Comparison of ENCODE assay signal across 30 cellular contexts in the genomic region with DNA sequence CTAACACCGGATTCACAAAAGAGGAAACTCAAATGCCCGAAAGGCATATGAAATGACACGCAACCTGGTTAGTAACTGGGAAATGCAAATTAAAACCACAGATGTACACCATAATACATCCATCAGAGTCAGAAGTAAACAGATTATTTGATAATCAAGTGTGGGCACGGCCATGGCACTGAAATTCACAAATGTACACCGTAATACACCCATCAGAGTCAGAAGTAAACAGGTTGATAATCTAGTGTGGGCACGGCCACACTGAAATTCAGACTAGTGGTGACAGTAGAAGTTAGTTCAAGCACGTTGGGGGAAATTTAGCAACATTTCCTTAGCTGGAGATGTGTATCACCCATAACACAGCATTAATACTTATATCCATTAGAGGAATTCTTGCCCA.
"Had no signal": no experiment of that assay in that cellular context is flagged by ENCODE, and none has a peak within 500 bp of the region (broad histone marks: within the 10 kb centered on the region; RNA-seq: fewer than 3 reads in every experiment).

No MANE protein-coding gene starts in this region.

- H3K4me3 ChIP-seq: coronary artery, dorsolateral prefrontal cortex, gastrocnemius medialis, left lung, lung, mucosa of descending colon, psoas muscle, sigmoid colon, thyroid gland had no signal

- DNase-seq: activated CD4-positive, alpha-beta memory T cell treated with anti-CD3 and anti-CD28 coated beads, Interleukin-2, amount 10 ng/mL, durations not matched to agents 7 days and 5 days; activated CD4-positive, alpha-beta T cell treated with anti-CD3 and anti-CD28 coated beads for 1 hour; activated CD4-positive, alpha-beta T cell treated with anti-CD3 and anti-CD28 coated beads, Interleukin-2, amount 10 ng/mL, durations not matched to agents 7 days and 5 days; activated CD8-positive, alpha-beta memory T cell treated with anti-CD3 and anti-CD28 coated beads, Interleukin-2, amount 50 U/mL, for 48 hours; activated gamma-delta T cell; activated naive CD4-positive, alpha-beta T cell treated with anti-CD3 and anti-CD28 coated beads, Interleukin-2, amount 10 ng/mL, durations not matched to agents 7 days and 5 days; activated T-cell treated with anti-CD3 and anti-CD28 coated beads, Interleukin-2, amount 50 U/mL, for 24 hours; amniotic stem cell; brain microvascular endothelial cell; dorsolateral prefrontal cortex; effector memory CD4-positive, alpha-beta T cell; erythroblast; gastrocnemius medialis; glutamatergic neuron; left lung; mucosa of descending colon; psoas muscle; sigmoid colon; small intestine; stimulated activated CD4-positive, alpha-beta T cell treated with anti-CD3 and anti-CD28 coated beads, Interleukin-1b, Interleukin-23, amount 100 ng/mL, for 48 hours; stimulated activated CD4-positive, alpha-beta T cell treated with anti-CD3 and anti-CD28 coated beads, Interleukin-4, amount 100 ng/mL, for 4 hours; stimulated activated CD8-positive, alpha-beta memory T cell treated with anti-CD3 and anti-CD28 coated beads, Interleukin-4, amount 100 ng/mL, for 48 hours; stimulated activated naive CD8-positive, alpha-beta T cell treated with anti-CD3 and anti-CD28 coated beads, Interleukin-15, amount 100 ng/mL, for 72 hours; substantia nigra; thyroid gland had no signal

- H3K27me3 ChIP-seq: brain microvascular endothelial cell, dorsolateral prefrontal cortex, gastrocnemius medialis, left lung, sigmoid colon, thyroid gland had no signal

- H3K27ac ChIP-seq: brain microvascular endothelial cell, coronary artery, dorsolateral prefrontal cortex, gastrocnemius medialis, psoas muscle, sigmoid colon, thyroid gland had no signal

- FAIRE-seq: astrocyte, islet of Langerhans, small intestine had no signal

- H3K9me3 ChIP-seq: gastrocnemius medialis, mucosa of descending colon, psoas muscle, sigmoid colon, thyroid gland had no signal

- H3K4me1 ChIP-seq: gastrocnemius medialis, psoas muscle had no signal

- ATAC-seq: gastrocnemius medialis; left lung; mucosa of descending colon; psoas muscle; stimulated activated memory B cell treated with anti-CD40 and anti-IgM and Interleukin-4, amounts not matched to agents 10 μg/mL and 1 μg/mL and 100 μg/mL, for 72 hours; stimulated activated naive CD8-positive, alpha-beta T cell treated with anti-CD3 and anti-CD28 coated beads, Interleukin-15, amount 100 ng/mL, for 72 hours had no signal
